In genomic region chr7:121579639-121580038, GRCh38 we compare ENCODE assay signal across 35 cellular contexts.
DNase-seq lines count a peak whose midpoint lies in the region; ATAC-seq, FAIRE-seq and TF ChIP-seq lines count a peak whose summit lies in the region.
"Had no signal": no experiment of that assay in that cellular context is flagged by ENCODE, and none has a peak within 500 bp of the region (broad histone marks: within the 10 kb centered on the region; RNA-seq: fewer than 3 reads in every experiment).

No MANE protein-coding gene starts in this region.

- H3K9me3 ChIP-seq in HEK293 (ENCODE audit: control insufficient read depth, insufficient read depth, low read depth, low read length) (no peaks in the 10 kb centered on the region), keratinocyte (ENCODE audit: control insufficient read depth, low read depth, low read length) (no peaks in the 10 kb centered on the region), osteoblast (ENCODE audit: low read depth, low read length) (no peaks in the 10 kb centered on the region)
- H3K9me3 ChIP-seq: A549; BE2C; BLaER1; BLaER1 treated with 17β-estradiol and CSF1 and Interleukin-3, amounts not matched to agents 10 nM and 100 nM; Caco-2 had no signal

- no peak for TF ChIP-seq CTCF in HEK293 (tag by site-specific recombination; IDR thresholded peaks at IDR 0.05)
- TF ChIP-seq CTCF in keratinocyte (optimal IDR thresholded peaks at IDR 0.05 in 1 of 3, IDR thresholded peaks at IDR 0.05 in 1 of 3, conservative IDR thresholded peaks at IDR 0.05 in 1 of 3; ENCODE audit: extremely low read depth in 1 of 3, insufficient read depth in 2 of 3, low read length in 3 of 3): no peak
- no peak for TF ChIP-seq CTCF in osteoblast (IDR thresholded peaks at IDR 0.05; ENCODE audit: extremely low read depth, low read depth, low read length)

- H4K20me1 ChIP-seq in keratinocyte (ENCODE audit: control insufficient read depth, extremely low read depth, insufficient read depth, low read length) (no peaks in the 10 kb centered on the region), osteoblast (ENCODE audit: insufficient read depth, low read length) (no peaks in the 10 kb centered on the region)
- H4K20me1 ChIP-seq: BLaER1; BLaER1 treated with 17β-estradiol and CSF1 and Interleukin-3, amounts not matched to agents 10 nM and 100 nM had no signal

- CTCF ChIA-PET in HEK293 (lab: Yijun Ruan, JAX): no interaction called here

- no peak overlapping the region for H3K27ac ChIP-seq in HEK293 (ENCODE audit: extremely low read depth, low read depth, low read length)
- H3K27ac ChIP-seq in keratinocyte (ENCODE audit: control insufficient read depth, insufficient read depth, low read length): no peak overlapping the region
- no peak overlapping the region for H3K27ac ChIP-seq in osteoblast (ENCODE audit: low read depth, low read length)
- H3K27ac ChIP-seq in caudate nucleus (ENCODE audit: low read depth, low read length): no peak overlapping the region
- H3K27ac ChIP-seq: 22Rv1; A549; BLaER1; BLaER1 treated with 17β-estradiol and CSF1 and Interleukin-3, amounts not matched to agents 10 nM and 100 nM; C4-2B had no signal

- H3K4me1 ChIP-seq in HEK293 (ENCODE audit: control insufficient read depth, insufficient read depth, low read length) (no peaks in the 10 kb centered on the region), keratinocyte (ENCODE audit: control insufficient read depth, extremely low read depth, insufficient read depth, low read length) (no peaks in the 10 kb centered on the region), osteoblast (ENCODE audit: insufficient read depth, low read length) (no peaks in the 10 kb centered on the region)
- H3K4me1 ChIP-seq: A549; BE2C; BLaER1; BLaER1 treated with 17β-estradiol and CSF1 and Interleukin-3, amounts not matched to agents 10 nM and 100 nM; Caco-2 had no signal

- peak; percentile 45 for FAIRE-seq in colon (lab: Jason Lieb, UNC)
- FAIRE-seq in keratinocyte (lab: Jason Lieb, UNC): peak; percentile 17
- FAIRE-seq: A204.1, A549, D721Med had no signal

- DNase-seq in keratinocyte (ENCODE audit: low read depth, low spot score) (no peak), osteoblast (ENCODE audit: insufficient read length, low spot score, missing footprints) (peak; percentile 14), caudate nucleus (lab: John Stamatoyannopoulos, UW) (no peak), RKO (ENCODE audit: low spot score) (no peak), cerebellar nuclear complex (lab: John Stamatoyannopoulos, UW) (no peak)
- DNase-seq: 8988T; ACHN; AML-193; BE2C; C1 segment of cervical spinal cord; Caco-2; Calu3; CD4-positive, alpha-beta memory T cell; CD4-positive, alpha-beta T cell; CD4-positive, CD25-positive, alpha-beta regulatory T cell; CD8-positive, alpha-beta memory T cell; CD8-positive, alpha-beta T cell; COR-L47; DMS 273 treated with DMSO at 0.1 percent for 48 hours; DMS153; DMS53; DMS79; DMS79 treated with DMSO at 0.1 percent for 48 hours; DND-41; EL had no signal

- H3K4me2 ChIP-seq in keratinocyte (ENCODE audit: control insufficient read depth, extremely low read depth, insufficient read depth, low read depth, low read length) (no peak overlapping the region), osteoblast (ENCODE audit: insufficient read depth, low read length) (no peak overlapping the region)
- H3K4me2 ChIP-seq: A549; BLaER1; BLaER1 treated with 17β-estradiol and CSF1 and Interleukin-3, amounts not matched to agents 10 nM and 100 nM had no signal

- H3K36me3 ChIP-seq in HEK293 (ENCODE audit: control insufficient read depth in 2 of 2, insufficient read depth in 1 of 2, low read length in 2 of 2) (no peaks in the 10 kb centered on the region), keratinocyte (ENCODE audit: control insufficient read depth in 2 of 2, extremely low read depth in 1 of 2, insufficient read depth in 2 of 2, low read length in 2 of 2) (no peaks in the 10 kb centered on the region), osteoblast (ENCODE audit: insufficient read depth, low read length) (no peaks in the 10 kb centered on the region)
- H3K36me3 ChIP-seq: BE2C; BLaER1; BLaER1 treated with 17β-estradiol and CSF1 and Interleukin-3, amounts not matched to agents 10 nM and 100 nM had no signal

- H2AFZ ChIP-seq in keratinocyte (ENCODE audit: control insufficient read depth, low read length): no peak overlapping the region
- H2AFZ ChIP-seq in osteoblast (ENCODE audit: low read length): no peak overlapping the region

- H3K9me1 ChIP-seq in keratinocyte (ENCODE audit: control insufficient read depth, extremely low read depth, insufficient read depth, low read length): no peaks in the 10 kb centered on the region

- H3K79me2 ChIP-seq in keratinocyte (ENCODE audit: control insufficient read depth, insufficient read depth, low read length) (no peaks in the 10 kb centered on the region), osteoblast (ENCODE audit: insufficient read depth, low read length) (no peaks in the 10 kb centered on the region)

- ATAC-seq in HG03280 (IDR thresholded peaks at IDR 0.05; ENCODE audit: unreplicated experiment): no peak
- ATAC-seq: A549; CD8-positive, alpha-beta T cell had no signal

- no peaks in the 10 kb centered on the region for H3K27me3 ChIP-seq in keratinocyte (ENCODE audit: control insufficient read depth, extremely low read depth, insufficient read depth, low read length)
- H3K27me3 ChIP-seq in osteoblast (ENCODE audit: insufficient read depth, low read length): peaks cover 9% of the 10 kb centered on the region
- H3K27me3 ChIP-seq: BLaER1; BLaER1 treated with 17β-estradiol and CSF1 and Interleukin-3, amounts not matched to agents 10 nM and 100 nM had no signal

- POLR2A ChIA-PET in HEK293 (lab: Yijun Ruan, JAX): no interaction called here

- H3K4me3 ChIP-seq in HEK293 (ENCODE audit: low read depth, low read length) (no peak overlapping the region), keratinocyte (ENCODE audit: control insufficient read depth in 2 of 3, extremely low read depth in 1 of 3, insufficient read depth in 2 of 3, low read depth in 1 of 3, low read length in 3 of 3) (no peak overlapping the region), osteoblast (ENCODE audit: insufficient read depth, low read length) (no peak overlapping the region)
- H3K4me3 ChIP-seq: A549; BLaER1; BLaER1 treated with 17β-estradiol and CSF1 and Interleukin-3, amounts not matched to agents 10 nM and 100 nM had no signal

- H3K9ac ChIP-seq in keratinocyte (ENCODE audit: control insufficient read depth, extremely low read depth, insufficient read depth, low read length): no peak overlapping the region
- H3K9ac ChIP-seq: BLaER1; BLaER1 treated with 17β-estradiol and CSF1 and Interleukin-3, amounts not matched to agents 10 nM and 100 nM had no signal

- dilution Hi-C loops in keratinocyte (cut with MboI; ENCODE audit: extremely low pct_ligation_motif_present, low sequenced_read_pairs): no loop called here

TF ChIP-seq in HEK293, 187 proteins besides CTCF, POLR2A, EP300 and RAD21:
- TF ChIP-seq ZNF350 (tag by site-specific recombination; IDR thresholded peaks at IDR 0.05) (no peak), ZNF664 (tag by site-specific recombination; IDR thresholded peaks at IDR 0.05) (peak; percentile 91)
TF ChIP-seq in HEK293: peak in this region for 1.
